In genomic region chr10:100019824-100020160, GRCh38 we compare ENCODE assay signal across 13 cellular contexts. TPM values are rescaled to one million over a fixed set of nuclear protein-coding genes. Genes with fewer than 3 reads are reported as not detected.
DNase-seq lines count a peak whose midpoint lies in the region; ATAC-seq and TF ChIP-seq lines count a peak whose summit lies in the region.
"Had no signal": no experiment of that assay in that cellular context is flagged by ENCODE, and none has a peak within 500 bp of the region (broad histone marks: within the 10 kb centered on the region; RNA-seq: fewer than 3 reads in every experiment).

No MANE protein-coding gene starts in this region.

- H3K36me3 ChIP-seq in transverse colon = no peaks in the 10 kb centered on the region
- H3K36me3 ChIP-seq: gastrocnemius medialis had no signal

- H3K9me3 ChIP-seq in transverse colon = no peaks in the 10 kb centered on the region
- H3K9me3 ChIP-seq: gastrocnemius medialis had no signal

- peak; percentile 30 for TF ChIP-seq CTCF in astrocyte of the spinal cord (IDR thresholded peaks at IDR 0.05; ENCODE audit: low read depth, low read length)
- TF ChIP-seq CTCF in transverse colon (IDR thresholded peaks at IDR 0.05) = no peak

- TF ChIP-seq EP300 in transverse colon (IDR thresholded peaks at IDR 0.05; ENCODE audit: low read depth) = no peak

- no peak for TF ChIP-seq POLR2A in transverse colon (IDR thresholded peaks at IDR 0.05)

- intact Hi-C loops in transverse colon (cut with DNase I; ENCODE audit: low total_unique reads) = no loop called here

- in situ Hi-C loops in astrocyte of the spinal cord (cut with HindIII; ENCODE audit: low sequenced_read_pairs) = no loop called here
- in situ Hi-C loops in transverse colon (cut with MboI; ENCODE audit: low pct_ligation_motif_present in 1 of 4, low pct_unique_long_range_greater_than_20kb in 1 of 4, low sequenced_read_pairs in 3 of 4) = no loop called here

- no peaks in the 10 kb centered on the region for H3K27me3 ChIP-seq in transverse colon
- H3K27me3 ChIP-seq: gastrocnemius medialis had no signal

- H3K9me3 Mint-ChIP-seq in natural killer cell treated with Interleukin-12 subunit alpha and Interleukin-12 subunit beta and Interleukin-15 and Interleukin-18, amount 100 ng/mL, for 72 hours = no peaks in the 10 kb centered on the region
- H3K9me3 Mint-ChIP-seq: central memory CD8-positive, alpha-beta T cell had no signal

- peak overlapping the region in 1 of 2 donors; percentile 1 for H3K27ac Mint-ChIP-seq in natural killer cell treated with Interleukin-12 subunit alpha and Interleukin-12 subunit beta and Interleukin-15 and Interleukin-18, amount 100 ng/mL, for 72 hours
- H3K27ac Mint-ChIP-seq: memory B cell had no signal

- H3K27me3 Mint-ChIP-seq in natural killer cell treated with Interleukin-12 subunit alpha and Interleukin-12 subunit beta and Interleukin-15 and Interleukin-18, amount 100 ng/mL, for 72 hours = peaks cover 0 to under 1% of the 10 kb centered on the region in 2 donors
- H3K27me3 Mint-ChIP-seq: central memory CD8-positive, alpha-beta T cell; memory B cell had no signal

- no peaks in the 10 kb centered on the region for H3K36me3 Mint-ChIP-seq in natural killer cell treated with Interleukin-12 subunit alpha and Interleukin-12 subunit beta and Interleukin-15 and Interleukin-18, amount 100 ng/mL, for 72 hours
- H3K36me3 Mint-ChIP-seq: memory B cell had no signal

- no peaks in the 10 kb centered on the region for H3K4me1 ChIP-seq in transverse colon
- H3K4me1 ChIP-seq: gastrocnemius medialis had no signal

- no peak overlapping the region for H3K4me3 Mint-ChIP-seq in natural killer cell treated with Interleukin-12 subunit alpha and Interleukin-12 subunit beta and Interleukin-15 and Interleukin-18, amount 100 ng/mL, for 72 hours
- H3K4me3 Mint-ChIP-seq: central memory CD8-positive, alpha-beta T cell; memory B cell had no signal

- H3K4me3 ChIP-seq in astrocyte of the spinal cord (ENCODE audit: low read depth, low read length) = no peak overlapping the region
- H3K4me3 ChIP-seq in transverse colon = no peak overlapping the region
- H3K4me3 ChIP-seq: gastrocnemius medialis had no signal

- no peak overlapping the region for H3K27ac ChIP-seq in transverse colon
- H3K27ac ChIP-seq: gastrocnemius medialis had no signal

- peak; percentile 23 for DNase-seq in DMS114 treated with DMSO at 0.1 percent for 48 hours (lab: John Stamatoyannopoulos, UW; ENCODE audit: unreplicated experiment)
- no peak for DNase-seq in astrocyte of the spinal cord (ENCODE audit: low read depth, low spot score)
- peak; percentile 32 for DNase-seq in mucosa of gallbladder (ENCODE audit: low spot score)
- DNase-seq in natural killer cell treated with Interleukin-12 subunit alpha and Interleukin-12 subunit beta and Interleukin-15 and Interleukin-18, amount 100 ng/mL, for 72 hours (ENCODE audit: low spot score) = no peak
- DNase-seq in transverse colon = no peak
- no peak for DNase-seq in effector CD4-positive, alpha-beta T cell
- DNase-seq: activated CD4-positive, CD25-positive, alpha-beta regulatory T cell; gastrocnemius medialis; GOT3; NCI-H1105 had no signal

- H3K4me1 Mint-ChIP-seq in natural killer cell treated with Interleukin-12 subunit alpha and Interleukin-12 subunit beta and Interleukin-15 and Interleukin-18, amount 100 ng/mL, for 72 hours (ENCODE audit: low read depth in 2 of 2) = peaks cover 8 to 9% of the 10 kb centered on the region in 2 donors

- WGBS in transverse colon (ENCODE audit: low coverage in 1 of 2), 2 donors = 17 to 32% methylated on average over 1 to 3 of the region's 3 CpGs

- peak; percentile 9 for ATAC-seq in HG03342 (IDR thresholded peaks at IDR 0.05; ENCODE audit: unreplicated experiment)
- ATAC-seq in natural killer cell treated with Interleukin-12 subunit alpha and Interleukin-12 subunit beta and Interleukin-15 and Interleukin-18, amount 100 ng/mL, for 72 hours = no peak
- ATAC-seq: gastrocnemius medialis had no signal

RNA-seq across cellular contexts. Expression of gene DNMBP, which starts 10.0 kb away (rescaled TPM):
- 31.8 TPM for total RNA-seq in mucosa of gallbladder
- 1 to 10 TPM; 4.1 to 4.3 TPM for total RNA-seq in natural killer cell treated with Interleukin-12 subunit alpha and Interleukin-12 subunit beta and Interleukin-15 and Interleukin-18, amount 100 ng/mL, for 72 hours
- 10 to 100 TPM; 38.5 to 68.5 (median 48.0) TPM for total RNA-seq in transverse colon

Comparison
In these comparisons a context has a peak if more than half of its experiments do, and no peak if none do; other contexts are left out.
1. DNase-seq: peak in DMS114 treated with DMSO at 0.1 percent for 48 hours (single experiment) and mucosa of gallbladder (single experiment); none in astrocyte of the spinal cord (single experiment), natural killer cell treated with Interleukin-12 subunit alpha and Interleukin-12 subunit beta and Interleukin-15 and Interleukin-18, amount 100 ng/mL, for 72 hours (single experiment), transverse colon (single experiment) and effector CD4-positive, alpha-beta T cell (single experiment).